11 cellular contexts compared by ENCODE assay signal in genomic region chr12:93302331-93303229, GRCh38.
DNase-seq lines count a peak whose midpoint lies in the region; ATAC-seq, FAIRE-seq and TF ChIP-seq lines count a peak whose summit lies in the region.
"Had no signal": no experiment of that assay in that cellular context is flagged by ENCODE, and none has a peak within 500 bp of the region (broad histone marks: within the 10 kb centered on the region; RNA-seq: fewer than 3 reads in every experiment).

No MANE protein-coding gene starts in this region.

- ATAC-seq in right cardiac atrium: peak; percentile 88 to 89
- no peak for ATAC-seq in HG03175 (IDR thresholded peaks at IDR 0.05; ENCODE audit: unreplicated experiment)

- no peak overlapping the region for H3K4me3 Mint-ChIP-seq in astrocyte (ENCODE audit: unreplicated experiment)
- H3K4me3 Mint-ChIP-seq: activated naive CD4-positive, alpha-beta T cell treated with anti-CD3 and anti-CD28 coated beads, Interleukin-2, amount 50 U/mL, for 24 hours had no signal

- H3K27ac ChIP-seq in astrocyte (ENCODE audit: low read depth, low read length): peak overlapping the region; percentile 95
- peak overlapping the region; percentile 57 for H3K27ac ChIP-seq in right cardiac atrium (ENCODE audit: low read length)
- H3K27ac ChIP-seq in skeletal muscle tissue (ENCODE audit: low read depth, low read length): peak overlapping the region; percentile 53
- H3K27ac ChIP-seq: skin epidermis had no signal

- H3K9me3 ChIP-seq in astrocyte (ENCODE audit: insufficient read depth, low read depth, low read length): no peaks in the 10 kb centered on the region
- no peaks in the 10 kb centered on the region for H3K9me3 ChIP-seq in right cardiac atrium (ENCODE audit: control insufficient read depth, low read length)
- no peaks in the 10 kb centered on the region for H3K9me3 ChIP-seq in skeletal muscle tissue (ENCODE audit: control insufficient read depth in 3 of 3, low read length in 3 of 3)

- peak overlapping the region; percentile 75 for H3K27ac Mint-ChIP-seq in astrocyte (ENCODE audit: unreplicated experiment)
- H3K27ac Mint-ChIP-seq: activated naive CD4-positive, alpha-beta T cell treated with anti-CD3 and anti-CD28 coated beads, Interleukin-2, amount 50 U/mL, for 24 hours had no signal

- H3K27me3 Mint-ChIP-seq in astrocyte (ENCODE audit: low read depth, unreplicated experiment): no peaks in the 10 kb centered on the region
- H3K27me3 Mint-ChIP-seq: activated naive CD4-positive, alpha-beta T cell treated with anti-CD3 and anti-CD28 coated beads, Interleukin-2, amount 50 U/mL, for 24 hours had no signal

- H4K20me1 ChIP-seq in astrocyte (ENCODE audit: insufficient read depth, low read length): no peaks in the 10 kb centered on the region

- no peak for DNase-seq in GM12891 (ENCODE audit: insufficient read length, low spot score)
- DNase-seq in astrocyte (ENCODE audit: low read depth): peak; percentile 97
- no peak for DNase-seq in right cardiac atrium
- DNase-seq in NCI-H128 (lab: John Stamatoyannopoulos, UW; ENCODE audit: unreplicated experiment): no peak
- DNase-seq in ureter (ENCODE audit: low spot score): no peak
- DNase-seq in cerebellar cortex (ENCODE audit: low spot score): no peak
- DNase-seq: glutamatergic neuron had no signal

- no peaks in the 10 kb centered on the region for H3K36me3 Mint-ChIP-seq in astrocyte (ENCODE audit: low read depth, unreplicated experiment)

- FAIRE-seq in GM12891 (lab: Jason Lieb, UNC) (peak; percentile 50), astrocyte (lab: Jason Lieb, UNC) (peak; percentile 83)

- TF ChIP-seq POLR2A in GM12891 (IDR thresholded peaks at IDR 0.05; ENCODE audit: low read depth, low read length): no peak

- H3K9me3 Mint-ChIP-seq in astrocyte (ENCODE audit: unreplicated experiment): peaks cover 1% of the 10 kb centered on the region

- H3K4me2 ChIP-seq in astrocyte (ENCODE audit: low read length): peak overlapping the region; percentile 66

- 53% methylated on average over 5 of the region's 5 CpGs for WGBS in right cardiac atrium

- H2AFZ ChIP-seq in astrocyte (ENCODE audit: low read depth, low read length): peak overlapping the region; percentile 39

- no peaks in the 10 kb centered on the region for H3K79me2 ChIP-seq in astrocyte (ENCODE audit: insufficient read depth, low read length)

- H3K4me3 ChIP-seq in astrocyte (ENCODE audit: insufficient read depth, low read depth, low read length) (no peak overlapping the region), right cardiac atrium (ENCODE audit: low read length) (no peak overlapping the region), skeletal muscle tissue (ENCODE audit: low read length in 3 of 3) (no peak overlapping the region)
- H3K4me3 ChIP-seq: skin epidermis had no signal

- H3K4me1 ChIP-seq in astrocyte (ENCODE audit: insufficient read depth, low read length): peaks cover 4% of the 10 kb centered on the region
- peaks cover 2% of the 10 kb centered on the region for H3K4me1 ChIP-seq in right cardiac atrium (ENCODE audit: control insufficient read depth, insufficient read depth, low read length)
- H3K4me1 ChIP-seq in skeletal muscle tissue (ENCODE audit: control insufficient read depth in 3 of 3, insufficient read depth in 3 of 3, low read length in 3 of 3): peaks cover 8 to 9% (median 8%) of the 10 kb centered on the region in 3 donors

- no peak for TF ChIP-seq CTCF in astrocyte (IDR thresholded peaks at IDR 0.05; ENCODE audit: insufficient read depth, low read depth, low read length)

- intact Hi-C loops in right cardiac atrium (cut with DNase I): no loop called here

- H3K36me3 ChIP-seq in astrocyte (ENCODE audit: insufficient read depth, low read length) (no peaks in the 10 kb centered on the region), skeletal muscle tissue (ENCODE audit: control insufficient read depth in 3 of 3, insufficient read depth in 3 of 3, low read length in 3 of 3) (no peaks in the 10 kb centered on the region)

- H3K9ac ChIP-seq in astrocyte (ENCODE audit: low read length) (peak overlapping the region; percentile 66), skeletal muscle tissue (ENCODE audit: low read depth in 1 of 3, low read length in 3 of 3) (no peak overlapping the region)

- no peaks in the 10 kb centered on the region for H3K27me3 ChIP-seq in astrocyte (ENCODE audit: insufficient read depth, low read length)
- H3K27me3 ChIP-seq in right cardiac atrium (ENCODE audit: control insufficient read depth, insufficient read depth): no peaks in the 10 kb centered on the region
- no peaks in the 10 kb centered on the region for H3K27me3 ChIP-seq in skeletal muscle tissue (ENCODE audit: control insufficient read depth in 3 of 3, insufficient read depth in 3 of 3, low read length in 3 of 3)

- H3K4me1 Mint-ChIP-seq in astrocyte (ENCODE audit: low read depth, unreplicated experiment): peaks cover 7% of the 10 kb centered on the region
- H3K4me1 Mint-ChIP-seq: activated naive CD4-positive, alpha-beta T cell treated with anti-CD3 and anti-CD28 coated beads, Interleukin-2, amount 50 U/mL, for 24 hours had no signal

TF ChIP-seq in GM12891, 5 proteins besides CTCF, POLR2A, EP300 and RAD21:
- TF ChIP-seq POU2F2 (IDR thresholded peaks at IDR 0.05; ENCODE audit: low read depth, low read length): no peak
- no peak for TF ChIP-seq TAF1 (IDR thresholded peaks at IDR 0.05; ENCODE audit: low read depth, low read length)
- TF ChIP-seq PAX5 (IDR thresholded peaks at IDR 0.05; ENCODE audit: insufficient read depth, low read length, severe bottlenecking): no peak
- TF ChIP-seq SPI1 (IDR thresholded peaks at IDR 0.05; ENCODE audit: low read depth, low read length): no peak
- no peak for TF ChIP-seq POLR2AphosphoS5 (IDR thresholded peaks at IDR 0.05; ENCODE audit: low read depth, low read length)
